ENCODE assay signal across 12 cellular contexts in genomic region chr11:86288776-86289507, GRCh38. TPM values are rescaled to one million over a fixed set of nuclear protein-coding genes. Genes with fewer than 3 reads are reported as not detected.
DNase-seq lines count a peak whose midpoint lies in the region; ATAC-seq and TF ChIP-seq lines count a peak whose summit lies in the region.
"Had no signal": no experiment of that assay in that cellular context is flagged by ENCODE, and none has a peak within 500 bp of the region (broad histone marks: within the 10 kb centered on the region; RNA-seq: fewer than 3 reads in every experiment).

No MANE protein-coding gene starts in this region.

- H3K36me3 ChIP-seq in A673 (ENCODE audit: insufficient read depth, low read length, poor library complexity, severe bottlenecking) (no peaks in the 10 kb centered on the region), osteoblast (ENCODE audit: insufficient read depth, low read length) (no peaks in the 10 kb centered on the region)
- peaks cover 5% of the 10 kb centered on the region for H3K36me3 ChIP-seq in CD4-positive, CD25-positive, alpha-beta regulatory T cell (ENCODE audit: control insufficient read depth, insufficient read depth, low read length)

- BruUV-seq in A673 (replicated peaks; lab: Mats Ljungman, UMichigan): no TSS peak

- H3K9me3 ChIP-seq in A673 (ENCODE audit: low read depth, low read length, poor library complexity, severe bottlenecking) (no peaks in the 10 kb centered on the region), osteoblast (ENCODE audit: low read depth, low read length) (no peaks in the 10 kb centered on the region)
- no peaks in the 10 kb centered on the region for H3K9me3 ChIP-seq in CD4-positive, CD25-positive, alpha-beta regulatory T cell (ENCODE audit: control insufficient read depth in 2 of 2, low read length in 2 of 2)
- H3K9me3 ChIP-seq: Caco-2 had no signal

- peak; percentile 7 for DNase-seq in A673 (ENCODE audit: low spot score)
- peak in 1 of 3 donors; percentile 54 for DNase-seq in CD4-positive, CD25-positive, alpha-beta regulatory T cell
- DNase-seq in activated B cell treated with CpG ODN at 0.5 μM for 24 hours: no peak
- no peak for DNase-seq in left ventricle myocardium superior
- DNase-seq in osteoblast (ENCODE audit: insufficient read length, low spot score, missing footprints): no peak
- no peak for DNase-seq in GDM1 (lab: John Stamatoyannopoulos, UW)
- no peak for DNase-seq in COLO668 (lab: John Stamatoyannopoulos, UW; ENCODE audit: unreplicated experiment)
- DNase-seq: Caco-2, KG1, occipital lobe had no signal

- H3K4me2 ChIP-seq in osteoblast (ENCODE audit: insufficient read depth, low read length): no peak overlapping the region

- POLR2A ChIA-PET in A673 (lab: Charles Lee; ENCODE audit: low non-redundant PET): no interaction called here
- POLR2A ChIA-PET in activated B cell treated with CpG ODN at 0.5 μM for 24 hours (lab: Charles Lee): interaction anchor here (0.6 to 2.5 kb wide), 10 partner anchors 14 to 435 kb away, joined by 3 to 8 read pairs (median 3); partner anchors contain the start of genes CCDC83 and PICALM

- ATAC-seq in CD4-positive, CD25-positive, alpha-beta regulatory T cell (ENCODE audit: low read depth in 2 of 2): no peak
- ATAC-seq in activated B cell treated with CpG ODN at 0.5 μM for 24 hours (ENCODE audit: low read depth) (peak; percentile 9), left ventricle myocardium superior (peak; percentile 51), GM18505 (IDR thresholded peaks at IDR 0.05; ENCODE audit: unreplicated experiment) (no peak)
- ATAC-seq: PC-3 had no signal

- peak overlapping the region; percentile 28 to 55 (median 32) for H3K27ac Mint-ChIP-seq in CD4-positive, CD25-positive, alpha-beta regulatory T cell
- H3K27ac Mint-ChIP-seq in activated B cell treated with CpG ODN at 0.5 μM for 24 hours: peak overlapping the region; percentile 71

- H3K4me3 ChIP-seq in A673 (ENCODE audit: low read depth, low read length, poor library complexity, severe bottlenecking) (no peak overlapping the region), osteoblast (ENCODE audit: insufficient read depth, low read length) (no peak overlapping the region)
- no peak overlapping the region for H3K4me3 ChIP-seq in CD4-positive, CD25-positive, alpha-beta regulatory T cell (ENCODE audit: low read depth, low read length)

- H3K27me3 ChIP-seq in A673 (replicated peaks; ENCODE audit: insufficient read depth, low read depth, low read length, poor library complexity) (no peaks in the 10 kb centered on the region), osteoblast (ENCODE audit: insufficient read depth, low read length) (no peaks in the 10 kb centered on the region)
- H3K27me3 ChIP-seq in CD4-positive, CD25-positive, alpha-beta regulatory T cell (ENCODE audit: control insufficient read depth, insufficient read depth, low read length): no peaks in the 10 kb centered on the region

- H3K27ac ChIP-seq in A673 (ENCODE audit: low read depth, low read length, poor library complexity, severe bottlenecking) (no peak overlapping the region), osteoblast (ENCODE audit: low read depth, low read length) (no peak overlapping the region)
- H3K27ac ChIP-seq in CD4-positive, CD25-positive, alpha-beta regulatory T cell (ENCODE audit: insufficient read depth, low read length, poor library complexity, severe bottlenecking): no peak overlapping the region

- TF ChIP-seq POLR2A in GM18505 (IDR thresholded peaks at IDR 0.05; ENCODE audit: borderline replicate concordance, extremely low read depth, insufficient read depth, insufficient read length): no peak

- H3K4me1 ChIP-seq in A673 (ENCODE audit: insufficient read depth, low read length, poor library complexity, severe bottlenecking) (no peaks in the 10 kb centered on the region), osteoblast (ENCODE audit: insufficient read depth, low read length) (peaks cover 5% of the 10 kb centered on the region)
- peaks cover 47% of the 10 kb centered on the region for H3K4me1 ChIP-seq in CD4-positive, CD25-positive, alpha-beta regulatory T cell (ENCODE audit: control insufficient read depth, insufficient read depth, low read length, poor library complexity, severe bottlenecking)

- H4K20me1 ChIP-seq in osteoblast (ENCODE audit: insufficient read depth, low read length): no peaks in the 10 kb centered on the region

- intact Hi-C loops in A673 (cut with micrococcal nuclease; ENCODE audit: unreplicated experiment) (no loop called here), activated B cell treated with CpG ODN at 0.5 μM for 24 hours (cut with micrococcal nuclease) (loop anchor here (2.0 kb wide), 1 partner anchor 14 kb away; no protein-coding TSS in a partner anchor), left ventricle myocardium superior (cut with micrococcal nuclease) (no loop called here)

- H3K79me2 ChIP-seq in osteoblast (ENCODE audit: insufficient read depth, low read length): no peaks in the 10 kb centered on the region

- no peaks in the 10 kb centered on the region for H3K9me3 Mint-ChIP-seq in CD4-positive, CD25-positive, alpha-beta regulatory T cell
- no peaks in the 10 kb centered on the region for H3K9me3 Mint-ChIP-seq in activated B cell treated with CpG ODN at 0.5 μM for 24 hours

- peaks cover 14 to 54% (median 37%) of the 10 kb centered on the region in 4 donors for H3K4me1 Mint-ChIP-seq in CD4-positive, CD25-positive, alpha-beta regulatory T cell
- peaks cover 43% of the 10 kb centered on the region for H3K4me1 Mint-ChIP-seq in activated B cell treated with CpG ODN at 0.5 μM for 24 hours

- peak overlapping the region in 3 of 4 donors; percentile 5 to 17 (median 5) for H3K4me3 Mint-ChIP-seq in CD4-positive, CD25-positive, alpha-beta regulatory T cell
- H3K4me3 Mint-ChIP-seq in activated B cell treated with CpG ODN at 0.5 μM for 24 hours: no peak overlapping the region

- no peak overlapping the region for H2AFZ ChIP-seq in osteoblast (ENCODE audit: low read length)

- no peaks in the 10 kb centered on the region for H3K27me3 Mint-ChIP-seq in CD4-positive, CD25-positive, alpha-beta regulatory T cell
- no peaks in the 10 kb centered on the region for H3K27me3 Mint-ChIP-seq in activated B cell treated with CpG ODN at 0.5 μM for 24 hours

- H3K36me3 Mint-ChIP-seq in CD4-positive, CD25-positive, alpha-beta regulatory T cell: peaks cover 5% of the 10 kb centered on the region
- H3K36me3 Mint-ChIP-seq in activated B cell treated with CpG ODN at 0.5 μM for 24 hours (ENCODE audit: low read depth): peaks cover 4% of the 10 kb centered on the region

- TF ChIP-seq CTCF in A673 (conservative IDR thresholded peaks at IDR 0.05; ENCODE audit: low read depth, low read length) (no peak), activated B cell treated with CpG ODN at 0.5 μM for 24 hours (IDR thresholded peaks at IDR 0.05) (no peak), osteoblast (IDR thresholded peaks at IDR 0.05; ENCODE audit: extremely low read depth, low read depth, low read length) (no peak)

- CTCF ChIA-PET in A673 (lab: Charles Lee) (interaction anchor here (0.6 kb wide), 2 partner anchors 434 to 673 kb away, joined by 4 to 5 read pairs; no protein-coding TSS in a partner anchor), activated B cell treated with CpG ODN at 0.5 μM for 24 hours (lab: Charles Lee) (interaction anchor here (1.0 to 1.9 kb wide), 5 partner anchors 11 to 247 kb away, joined by 3 to 10 read pairs (median 4); no protein-coding TSS in a partner anchor)

RNA-seq across cellular contexts. Expression of gene HIKESHI, which starts 13.1 kb away (rescaled TPM):
- total RNA-seq in A673 (2021) (55.1 and 58.7 TPM in 2 replicates), activated B cell treated with CpG ODN at 0.5 μM for 24 hours (33.8 and 35.6 TPM in 2 replicates), left ventricle myocardium superior (54.1 TPM), osteoblast (65.9 and 72.2 TPM in 2 replicates)
- total RNA-seq in CD4-positive, CD25-positive, alpha-beta regulatory T cell: 21.8 TPM
- polyA plus RNA-seq in CD4-positive, CD25-positive, alpha-beta regulatory T cell: 100 to 1,000 TPM in 2 of 4 donors, 10 to 100 TPM in 2; 89.2 to 124 (median 104) TPM

RNA-seq across cellular contexts. Expression of gene EED, which starts 44.4 kb away (rescaled TPM):
- 37.5 and 43.4 TPM in 2 replicates for total RNA-seq in A673 (2021)
- 65.7 TPM for total RNA-seq in CD4-positive, CD25-positive, alpha-beta regulatory T cell
- 10 to 100 TPM; 23.7 to 30.8 (median 29.5) TPM for polyA plus RNA-seq in CD4-positive, CD25-positive, alpha-beta regulatory T cell
- total RNA-seq in activated B cell treated with CpG ODN at 0.5 μM for 24 hours: 55.2 and 63.7 TPM in 2 replicates
- 14.5 TPM for total RNA-seq in left ventricle myocardium superior
- total RNA-seq in osteoblast: 12.3 and 17.7 TPM in 2 replicates

Comparison
In these comparisons a context has a peak if more than half of its experiments do, and no peak if none do; other contexts are left out.
1. ATAC-seq: peak in activated B cell treated with CpG ODN at 0.5 μM for 24 hours (single experiment) and left ventricle myocardium superior (single experiment); none in CD4-positive, CD25-positive, alpha-beta regulatory T cell (0 of 2) and GM18505 (single experiment).